ENCODE assay signal across 1 cellular context in genomic region chr5:32489791-32490581, GRCh38.
A peak's percentile ranks its signal among the peaks of the same experiment; 100 is the strongest.
TF ChIP-seq lines count a peak whose summit lies in the region.

No MANE protein-coding gene starts in this region.

TF ChIP-seq in HEK293, 187 proteins besides CTCF, POLR2A, EP300 and RAD21 (continued from another document):
- TF ChIP-seq, protein P1, sequence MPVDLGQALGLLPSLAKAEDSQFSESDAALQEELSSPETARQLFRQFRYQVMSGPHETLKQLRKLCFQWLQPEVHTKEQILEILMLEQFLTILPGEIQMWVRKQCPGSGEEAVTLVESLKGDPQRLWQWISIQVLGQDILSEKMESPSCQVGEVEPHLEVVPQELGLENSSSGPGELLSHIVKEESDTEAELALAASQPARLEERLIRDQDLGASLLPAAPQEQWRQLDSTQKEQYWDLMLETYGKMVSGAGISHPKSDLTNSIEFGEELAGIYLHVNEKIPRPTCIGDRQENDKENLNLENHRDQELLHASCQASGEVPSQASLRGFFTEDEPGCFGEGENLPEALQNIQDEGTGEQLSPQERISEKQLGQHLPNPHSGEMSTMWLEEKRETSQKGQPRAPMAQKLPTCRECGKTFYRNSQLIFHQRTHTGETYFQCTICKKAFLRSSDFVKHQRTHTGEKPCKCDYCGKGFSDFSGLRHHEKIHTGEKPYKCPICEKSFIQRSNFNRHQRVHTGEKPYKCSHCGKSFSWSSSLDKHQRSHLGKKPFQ (tag by site-specific recombination; IDR thresholded peaks at IDR 0.05) = no peak; the same call in 1 of the 2 replicates
- TF ChIP-seq ZNF302 (tag by site-specific recombination; IDR thresholded peaks at IDR 0.05; ENCODE audit: low read depth) = no peak
- TF ChIP-seq ZNF677 (tag by site-specific recombination; IDR thresholded peaks at IDR 0.05) = no peak
- TF ChIP-seq ZNF423 (tag by site-specific recombination; IDR thresholded peaks at IDR 0.05) = no peak
- peak; percentile 91 for TF ChIP-seq GLIS1 (tag by site-specific recombination; IDR thresholded peaks at IDR 0.05)
- TF ChIP-seq ZNF426 (tag by site-specific recombination; IDR thresholded peaks at IDR 0.05) = no peak
- TF ChIP-seq GLI2 (tag by site-specific recombination; IDR thresholded peaks at IDR 0.05; ENCODE audit: borderline replicate concordance, low read depth) = peak; percentile 23; the same call in 1 of the 2 replicates
- no peak for TF ChIP-seq REST (tag by site-specific recombination; IDR thresholded peaks at IDR 0.05)
- TF ChIP-seq SP2 (tag by site-specific recombination; IDR thresholded peaks at IDR 0.05) = no peak
- TF ChIP-seq ZNF394 (tag by site-specific recombination; IDR thresholded peaks at IDR 0.05; ENCODE audit: borderline replicate concordance) = peak; percentile 59; the same call in 1 of the 2 replicates
- no peak for TF ChIP-seq ZNF416 (tag by site-specific recombination; IDR thresholded peaks at IDR 0.05)
- TF ChIP-seq HOXC10 (CRISPR knock-in tag; IDR thresholded peaks at IDR 0.05) = no peak
- no peak for TF ChIP-seq EGR2 (tag by site-specific recombination; IDR thresholded peaks at IDR 0.05; ENCODE audit: low read depth)
- TF ChIP-seq, protein P2, sequence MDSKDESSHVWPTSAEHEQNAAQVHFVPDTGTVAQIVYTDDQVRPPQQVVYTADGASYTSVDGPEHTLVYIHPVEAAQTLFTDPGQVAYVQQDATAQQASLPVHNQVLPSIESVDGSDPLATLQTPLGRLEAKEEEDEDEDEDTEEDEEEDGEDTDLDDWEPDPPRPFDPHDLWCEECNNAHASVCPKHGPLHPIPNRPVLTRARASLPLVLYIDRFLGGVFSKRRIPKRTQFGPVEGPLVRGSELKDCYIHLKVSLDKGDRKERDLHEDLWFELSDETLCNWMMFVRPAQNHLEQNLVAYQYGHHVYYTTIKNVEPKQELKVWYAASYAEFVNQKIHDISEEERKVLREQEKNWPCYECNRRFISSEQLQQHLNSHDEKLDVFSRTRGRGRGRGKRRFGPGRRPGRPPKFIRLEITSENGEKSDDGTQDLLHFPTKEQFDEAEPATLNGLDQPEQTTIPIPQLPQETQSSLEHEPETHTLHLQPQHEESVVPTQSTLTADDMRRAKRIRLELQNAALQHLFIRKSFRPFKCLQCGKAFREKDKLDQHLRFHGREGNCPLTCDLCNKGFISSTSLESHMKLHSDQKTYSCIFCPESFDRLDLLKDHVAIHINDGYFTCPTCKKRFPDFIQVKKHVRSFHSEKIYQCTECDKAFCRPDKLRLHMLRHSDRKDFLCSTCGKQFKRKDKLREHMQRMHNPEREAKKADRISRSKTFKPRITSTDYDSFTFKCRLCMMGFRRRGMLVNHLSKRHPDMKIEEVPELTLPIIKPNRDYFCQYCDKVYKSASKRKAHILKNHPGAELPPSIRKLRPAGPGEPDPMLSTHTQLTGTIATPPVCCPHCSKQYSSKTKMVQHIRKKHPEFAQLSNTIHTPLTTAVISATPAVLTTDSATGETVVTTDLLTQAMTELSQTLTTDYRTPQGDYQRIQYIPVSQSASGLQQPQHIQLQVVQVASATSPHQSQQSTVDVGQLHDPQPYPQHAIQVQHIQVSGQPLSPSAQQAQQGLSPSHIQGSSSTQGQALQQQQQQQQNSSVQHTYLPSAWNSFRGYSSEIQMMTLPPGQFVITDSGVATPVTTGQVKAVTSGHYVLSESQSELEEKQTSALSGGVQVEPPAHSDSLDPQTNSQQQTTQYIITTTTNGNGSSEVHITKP (tag by site-specific recombination; IDR thresholded peaks at IDR 0.05) = peak; percentile 94
- TF ChIP-seq ZFHX2 (tag by site-specific recombination; conservative IDR thresholded peaks at IDR 0.05) = no peak
- TF ChIP-seq, protein P3, sequence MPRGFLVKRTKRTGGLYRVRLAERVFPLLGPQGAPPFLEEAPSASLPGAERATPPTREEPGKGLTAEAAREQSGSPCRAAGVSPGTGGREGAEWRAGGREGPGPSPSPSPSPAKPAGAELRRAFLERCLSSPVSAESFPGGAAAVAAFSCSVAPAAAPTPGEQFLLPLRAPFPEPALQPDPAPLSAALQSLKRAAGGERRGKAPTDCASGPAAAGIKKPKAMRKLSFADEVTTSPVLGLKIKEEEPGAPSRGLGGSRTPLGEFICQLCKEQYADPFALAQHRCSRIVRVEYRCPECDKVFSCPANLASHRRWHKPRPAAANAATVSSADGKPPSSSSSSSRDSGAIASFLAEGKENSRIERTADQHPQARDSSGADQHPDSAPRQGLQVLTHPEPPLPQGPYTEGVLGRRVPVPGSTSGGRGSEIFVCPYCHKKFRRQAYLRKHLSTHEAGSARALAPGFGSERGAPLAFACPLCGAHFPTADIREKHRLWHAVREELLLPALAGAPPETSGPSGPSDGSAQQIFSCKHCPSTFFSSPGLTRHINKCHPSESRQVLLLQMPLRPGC (tag by site-specific recombination; IDR thresholded peaks at IDR 0.05) = peak; percentile 52; the same call in 1 of the 2 replicates
- TF ChIP-seq ZNF791 (tag by site-specific recombination; IDR thresholded peaks at IDR 0.05) = no peak
- no peak for TF ChIP-seq ZNF510 (tag by site-specific recombination; IDR thresholded peaks at IDR 0.05; ENCODE audit: insufficient replicate concordance)
- TF ChIP-seq, protein P4, sequence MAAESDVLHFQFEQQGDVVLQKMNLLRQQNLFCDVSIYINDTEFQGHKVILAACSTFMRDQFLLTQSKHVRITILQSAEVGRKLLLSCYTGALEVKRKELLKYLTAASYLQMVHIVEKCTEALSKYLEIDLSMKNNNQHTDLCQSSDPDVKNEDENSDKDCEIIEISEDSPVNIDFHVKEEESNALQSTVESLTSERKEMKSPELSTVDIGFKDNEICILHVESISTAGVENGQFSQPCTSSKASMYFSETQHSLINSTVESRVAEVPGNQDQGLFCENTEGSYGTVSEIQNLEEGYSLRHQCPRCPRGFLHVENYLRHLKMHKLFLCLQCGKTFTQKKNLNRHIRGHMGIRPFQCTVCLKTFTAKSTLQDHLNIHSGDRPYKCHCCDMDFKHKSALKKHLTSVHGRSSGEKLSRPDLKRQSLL (tag by site-specific recombination; IDR thresholded peaks at IDR 0.05) = no peak; the same call in 1 of the 2 replicates
